21 cellular contexts compared by ENCODE assay signal in the genomic region with DNA sequence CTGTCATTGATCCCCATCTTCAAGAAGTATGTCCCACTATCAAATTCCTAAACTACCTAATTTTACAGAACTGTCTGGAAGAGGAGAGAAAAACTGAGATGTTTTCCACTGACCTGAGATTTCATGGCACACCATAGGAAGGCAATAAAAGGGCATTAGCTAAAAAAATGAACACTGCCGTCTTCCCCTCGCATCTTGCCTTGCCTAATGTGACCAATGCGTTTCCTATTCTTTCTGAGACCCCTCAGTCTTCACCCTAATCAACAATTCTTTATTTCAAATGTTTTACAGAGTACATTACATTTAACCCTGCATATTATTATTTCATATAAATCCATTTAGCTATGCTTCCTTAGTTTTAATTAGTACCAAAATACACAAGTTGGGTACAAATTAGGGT.
"Had no signal": no experiment of that assay in that cellular context is flagged by ENCODE, and none has a peak within 500 bp of the region (broad histone marks: within the 10 kb centered on the region; RNA-seq: fewer than 3 reads in every experiment).

No MANE protein-coding gene starts in this region.

- H3K4me3 ChIP-seq: colonic mucosa, spleen, tibial artery had no signal

- H3K27me3 ChIP-seq: colonic mucosa, spleen, tibial artery had no signal

- H3K27ac Mint-ChIP-seq: activated CD4-positive, alpha-beta memory T cell treated with anti-CD3 and anti-CD28 coated beads, Interleukin-2, amount 10 ng/mL, durations not matched to agents 7 days and 5 days; brain; stimulated activated memory B cell treated with anti-CD40 and anti-IgM and Interleukin-4, amounts not matched to agents 10 μg/mL and 1 μg/mL and 100 μg/mL, for 72 hours had no signal

- DNase-seq: activated CD4-positive, alpha-beta memory T cell treated with anti-CD3 and anti-CD28 coated beads, Interleukin-2, amount 10 ng/mL, durations not matched to agents 7 days and 5 days; activated CD4-positive, alpha-beta T cell treated with anti-CD3 and anti-CD28 coated beads for 4 hours; activated CD8-positive, alpha-beta memory T cell treated with anti-CD3 and anti-CD28 coated beads, Interleukin-2, amount 50 U/mL, for 4 hours; activated gamma-delta T cell; activated T-cell treated with anti-CD3 and anti-CD28 coated beads, Interleukin-2, amount 50 U/mL, for 4 hours; anterior cingulate cortex; caudate nucleus; colonic mucosa; erythroblast; foreskin melanocyte; glutamatergic neuron; hippocampal formation; left cardiac atrium; occipital lobe; posterior cingulate gyrus; spleen; stimulated activated CD4-positive, alpha-beta T cell treated with anti-CD3 and anti-CD28 coated beads, Interleukin-4, amount 100 ng/mL, for 4 hours; SW 1271; tibial artery had no signal

- ATAC-seq: activated T-cell treated with anti-CD3 and anti-CD28 coated beads, Interleukin-2, amount 50 U/mL, for 4 hours; left cardiac atrium; stimulated activated memory B cell treated with anti-CD40 and anti-IgM and Interleukin-4, amounts not matched to agents 10 μg/mL and 1 μg/mL and 100 μg/mL, for 72 hours had no signal

- H3K36me3 ChIP-seq: colonic mucosa had no signal

- H3K4me3 Mint-ChIP-seq: activated CD4-positive, alpha-beta memory T cell treated with anti-CD3 and anti-CD28 coated beads, Interleukin-2, amount 10 ng/mL, durations not matched to agents 7 days and 5 days; activated T-cell treated with anti-CD3 and anti-CD28 coated beads, Interleukin-2, amount 50 U/mL, for 4 hours; brain; stimulated activated memory B cell treated with anti-CD40 and anti-IgM and Interleukin-4, amounts not matched to agents 10 μg/mL and 1 μg/mL and 100 μg/mL, for 72 hours had no signal

- H3K9me3 Mint-ChIP-seq: activated CD4-positive, alpha-beta memory T cell treated with anti-CD3 and anti-CD28 coated beads, Interleukin-2, amount 10 ng/mL, durations not matched to agents 7 days and 5 days; activated T-cell treated with anti-CD3 and anti-CD28 coated beads, Interleukin-2, amount 50 U/mL, for 4 hours; brain; stimulated activated memory B cell treated with anti-CD40 and anti-IgM and Interleukin-4, amounts not matched to agents 10 μg/mL and 1 μg/mL and 100 μg/mL, for 72 hours had no signal

- H3K27ac ChIP-seq: colonic mucosa, spleen, tibial artery had no signal

- H3K9me3 ChIP-seq: colonic mucosa, spleen, tibial artery had no signal

- H3K27me3 Mint-ChIP-seq: activated CD4-positive, alpha-beta memory T cell treated with anti-CD3 and anti-CD28 coated beads, Interleukin-2, amount 10 ng/mL, durations not matched to agents 7 days and 5 days; brain; stimulated activated memory B cell treated with anti-CD40 and anti-IgM and Interleukin-4, amounts not matched to agents 10 μg/mL and 1 μg/mL and 100 μg/mL, for 72 hours had no signal

- H3K4me1 ChIP-seq: colonic mucosa had no signal
